In genomic region chr10:126931548-126931947, GRCh38 we compare ENCODE assay signal across 25 cellular contexts. TPM values are rescaled to one million over a fixed set of nuclear protein-coding genes. Genes with fewer than 3 reads are reported as not detected.
DNase-seq lines count a peak whose midpoint lies in the region; ATAC-seq and TF ChIP-seq lines count a peak whose summit lies in the region.
"Had no signal": no experiment of that assay in that cellular context is flagged by ENCODE, and none has a peak within 500 bp of the region (broad histone marks: within the 10 kb centered on the region; RNA-seq: fewer than 3 reads in every experiment).

No MANE protein-coding gene starts in this region.

- H3K79me2 ChIP-seq in ACC112 (ENCODE audit: control insufficient read depth, insufficient read depth, low read length, unreplicated experiment) (peaks cover 65% of the 10 kb centered on the region), fibroblast of lung (ENCODE audit: control insufficient read depth, insufficient read depth, low read length) (peaks cover 44% of the 10 kb centered on the region)

- intact Hi-C loops in lower lobe of right lung (cut with DNase I) (no loop called here), gastrocnemius medialis (cut with DNase I; ENCODE audit: low total_unique reads) (no loop called here)

- H3K36me3 ChIP-seq in ACC112 (ENCODE audit: insufficient read depth, low read length) (no peaks in the 10 kb centered on the region), fibroblast of lung (ENCODE audit: control insufficient read depth, insufficient read depth, low read length) (peaks cover 2% of the 10 kb centered on the region), lower lobe of right lung (peaks cover 11% of the 10 kb centered on the region), gastrocnemius medialis (no peaks in the 10 kb centered on the region), brain microvascular endothelial cell (replicated peaks) (peaks cover 12% of the 10 kb centered on the region)
- H3K36me3 ChIP-seq: BLaER1 treated with 17β-estradiol and CSF1 and Interleukin-3, amounts not matched to agents 10 nM and 100 nM; HAP-1 had no signal

- CTCF ChIA-PET in activated CD4-positive, alpha-beta memory T cell treated with anti-CD3 and anti-CD28 coated beads, Interleukin-2, amount 10 ng/mL, durations not matched to agents 7 days and 5 days (lab: Charles Lee): no interaction called here

- H3K4me3 ChIP-seq in ACC112 (ENCODE audit: low read depth, low read length) (peak overlapping the region; percentile 64), fibroblast of lung (replicated peaks in 1 of 4; ENCODE audit: control extremely low read depth in 1 of 4, insufficient read depth in 1 of 4, low read depth in 3 of 4, low read length in 4 of 4) (peak overlapping the region in 3 of 4 experiments; percentile 17 to 46 (median 22)), lower lobe of right lung (peak overlapping the region; percentile 27), gastrocnemius medialis (peak overlapping the region in 3 of 4 donors; percentile 17 to 32 (median 31)), brain microvascular endothelial cell (ENCODE audit: low read depth, low read length) (no peak overlapping the region)
- H3K4me3 ChIP-seq: A549; BLaER1 treated with 17β-estradiol and CSF1 and Interleukin-3, amounts not matched to agents 10 nM and 100 nM; HAP-1; PC-9; SJSA1 had no signal

- H3K4me1 Mint-ChIP-seq in natural killer cell treated with Interleukin-12 subunit alpha and Interleukin-12 subunit beta and Interleukin-15 and Interleukin-18, amount 100 ng/mL, for 72 hours (ENCODE audit: low read depth in 2 of 2): no peaks in the 10 kb centered on the region
- no peaks in the 10 kb centered on the region for H3K4me1 Mint-ChIP-seq in activated CD4-positive, alpha-beta memory T cell treated with anti-CD3 and anti-CD28 coated beads, Interleukin-2, amount 10 ng/mL, durations not matched to agents 7 days and 5 days
- H3K4me1 Mint-ChIP-seq: naive B cell, T-helper 17 cell had no signal

- ATAC-seq in lower lobe of right lung: peak in 1 of 2 donors; percentile 10
- ATAC-seq in gastrocnemius medialis: no peak
- ATAC-seq in natural killer cell treated with Interleukin-12 subunit alpha and Interleukin-12 subunit beta and Interleukin-15 and Interleukin-18, amount 100 ng/mL, for 72 hours: no peak
- ATAC-seq: A549, T-helper 17 cell had no signal

- peaks cover 9% of the 10 kb centered on the region for H3K4me1 ChIP-seq in ACC112 (ENCODE audit: control insufficient read depth, insufficient read depth, low read length, unreplicated experiment)
- H3K4me1 ChIP-seq in fibroblast of lung (ENCODE audit: control insufficient read depth, extremely low read depth, insufficient read depth, low read length): peaks cover 6% of the 10 kb centered on the region
- H3K4me1 ChIP-seq in lower lobe of right lung: peaks cover 30% of the 10 kb centered on the region
- peaks cover 9 to 16% of the 10 kb centered on the region in 2 donors for H3K4me1 ChIP-seq in gastrocnemius medialis
- H3K4me1 ChIP-seq: HAP-1, parathyroid adenoma had no signal

- no peaks in the 10 kb centered on the region for H3K9me3 Mint-ChIP-seq in natural killer cell treated with Interleukin-12 subunit alpha and Interleukin-12 subunit beta and Interleukin-15 and Interleukin-18, amount 100 ng/mL, for 72 hours
- H3K9me3 Mint-ChIP-seq in activated CD4-positive, alpha-beta memory T cell treated with anti-CD3 and anti-CD28 coated beads, Interleukin-2, amount 10 ng/mL, durations not matched to agents 7 days and 5 days: peaks cover 23% of the 10 kb centered on the region

- H4K20me1 ChIP-seq in fibroblast of lung (ENCODE audit: control insufficient read depth, extremely low read depth, insufficient read depth, low read length): peaks cover under 1% of the 10 kb centered on the region
- H4K20me1 ChIP-seq: BLaER1 treated with 17β-estradiol and CSF1 and Interleukin-3, amounts not matched to agents 10 nM and 100 nM had no signal

- H2AFZ ChIP-seq in ACC112 (ENCODE audit: low read length, unreplicated experiment): no peak overlapping the region
- no peak overlapping the region for H2AFZ ChIP-seq in fibroblast of lung (ENCODE audit: low read length)
- H2AFZ ChIP-seq: parathyroid adenoma, PC-9 had no signal

- H3K9ac ChIP-seq in fibroblast of lung (ENCODE audit: insufficient read depth, low read length): no peak overlapping the region
- H3K9ac ChIP-seq: BLaER1 treated with 17β-estradiol and CSF1 and Interleukin-3, amounts not matched to agents 10 nM and 100 nM; KMS-11; parathyroid adenoma had no signal

- no peak for TF ChIP-seq POLR2A in gastrocnemius medialis (IDR thresholded peaks at IDR 0.05)

- H3K27me3 ChIP-seq in ACC112 (ENCODE audit: insufficient read depth, low read length): no peaks in the 10 kb centered on the region
- H3K27me3 ChIP-seq in fibroblast of lung (ENCODE audit: control insufficient read depth, insufficient read depth, low read length): no peaks in the 10 kb centered on the region
- H3K27me3 ChIP-seq in lower lobe of right lung (ENCODE audit: low read depth): no peaks in the 10 kb centered on the region
- H3K27me3 ChIP-seq in gastrocnemius medialis: no peaks in the 10 kb centered on the region
- no peaks in the 10 kb centered on the region for H3K27me3 ChIP-seq in brain microvascular endothelial cell (replicated peaks)
- H3K27me3 ChIP-seq: BLaER1 treated with 17β-estradiol and CSF1 and Interleukin-3, amounts not matched to agents 10 nM and 100 nM; SJSA1 had no signal

- H3K27ac Mint-ChIP-seq in natural killer cell treated with Interleukin-12 subunit alpha and Interleukin-12 subunit beta and Interleukin-15 and Interleukin-18, amount 100 ng/mL, for 72 hours: no peak overlapping the region
- H3K27ac Mint-ChIP-seq in activated CD4-positive, alpha-beta memory T cell treated with anti-CD3 and anti-CD28 coated beads, Interleukin-2, amount 10 ng/mL, durations not matched to agents 7 days and 5 days: no peak overlapping the region
- H3K27ac Mint-ChIP-seq: naive B cell, T-helper 17 cell had no signal

- TF ChIP-seq CTCF in fibroblast of lung (conservative IDR thresholded peaks at IDR 0.05 in 1 of 2, IDR thresholded peaks at IDR 0.05 in 1 of 2; ENCODE audit: low read depth in 1 of 2, low read length in 2 of 2) (no peak), lower lobe of right lung (IDR thresholded peaks at IDR 0.05) (no peak), gastrocnemius medialis (IDR thresholded peaks at IDR 0.05 in 4 of 5, conservative IDR thresholded peaks at IDR 0.05 in 1 of 5) (no peak), brain microvascular endothelial cell (IDR thresholded peaks at IDR 0.05; ENCODE audit: low read depth, low read length, missing control alignments) (no peak)

- no peaks in the 10 kb centered on the region for H3K27me3 Mint-ChIP-seq in natural killer cell treated with Interleukin-12 subunit alpha and Interleukin-12 subunit beta and Interleukin-15 and Interleukin-18, amount 100 ng/mL, for 72 hours
- H3K27me3 Mint-ChIP-seq in activated CD4-positive, alpha-beta memory T cell treated with anti-CD3 and anti-CD28 coated beads, Interleukin-2, amount 10 ng/mL, durations not matched to agents 7 days and 5 days: no peaks in the 10 kb centered on the region
- H3K27me3 Mint-ChIP-seq: naive B cell, T-helper 17 cell had no signal

- H3K36me3 Mint-ChIP-seq in natural killer cell treated with Interleukin-12 subunit alpha and Interleukin-12 subunit beta and Interleukin-15 and Interleukin-18, amount 100 ng/mL, for 72 hours: no peaks in the 10 kb centered on the region
- no peaks in the 10 kb centered on the region for H3K36me3 Mint-ChIP-seq in activated CD4-positive, alpha-beta memory T cell treated with anti-CD3 and anti-CD28 coated beads, Interleukin-2, amount 10 ng/mL, durations not matched to agents 7 days and 5 days (ENCODE audit: low read depth)
- H3K36me3 Mint-ChIP-seq: naive B cell had no signal

- H3K27ac ChIP-seq in ACC112 (ENCODE audit: low read depth, low read length): no peak overlapping the region
- no peak overlapping the region for H3K27ac ChIP-seq in fibroblast of lung (ENCODE audit: insufficient read depth, low read length)
- peak overlapping the region; percentile 48 for H3K27ac ChIP-seq in lower lobe of right lung
- H3K27ac ChIP-seq in gastrocnemius medialis: peak overlapping the region in 1 of 4 donors; percentile 38
- H3K27ac ChIP-seq in brain microvascular endothelial cell: no peak overlapping the region
- H3K27ac ChIP-seq: A549; BLaER1 treated with 17β-estradiol and CSF1 and Interleukin-3, amounts not matched to agents 10 nM and 100 nM; KMS-11; parathyroid adenoma; PC-9; SJSA1; VCaP had no signal

- H3K4me3 Mint-ChIP-seq in natural killer cell treated with Interleukin-12 subunit alpha and Interleukin-12 subunit beta and Interleukin-15 and Interleukin-18, amount 100 ng/mL, for 72 hours: no peak overlapping the region
- no peak overlapping the region for H3K4me3 Mint-ChIP-seq in activated CD4-positive, alpha-beta memory T cell treated with anti-CD3 and anti-CD28 coated beads, Interleukin-2, amount 10 ng/mL, durations not matched to agents 7 days and 5 days
- H3K4me3 Mint-ChIP-seq: T-helper 17 cell had no signal

- H3K4me2 ChIP-seq in fibroblast of lung (ENCODE audit: extremely low read depth, insufficient read depth, low read length): peak overlapping the region; percentile 93
- H3K4me2 ChIP-seq: A549; BLaER1 treated with 17β-estradiol and CSF1 and Interleukin-3, amounts not matched to agents 10 nM and 100 nM; KMS-11; PC-9 had no signal

- in situ Hi-C loops in gastrocnemius medialis (cut with MboI; ENCODE audit: low sequenced_read_pairs in 4 of 4): no loop called here
- in situ Hi-C loops in brain microvascular endothelial cell (cut with HindIII; ENCODE audit: low pct_ligation_motif_present, low sequenced_read_pairs): no loop called here

- DNase-seq in fibroblast of lung (ENCODE audit: low read depth in 2 of 2) (no peak), lower lobe of right lung (no peak), gastrocnemius medialis (no peak), brain microvascular endothelial cell (no peak), NCI-H1694 treated with DMSO at 0.1 percent for 48 hours (lab: John Stamatoyannopoulos, UW) (no peak)
- DNase-seq in natural killer cell treated with Interleukin-12 subunit alpha and Interleukin-12 subunit beta and Interleukin-15 and Interleukin-18, amount 100 ng/mL, for 72 hours (ENCODE audit: low spot score): no peak
- no peak for DNase-seq in activated CD4-positive, alpha-beta memory T cell treated with anti-CD3 and anti-CD28 coated beads, Interleukin-2, amount 10 ng/mL, durations not matched to agents 7 days and 5 days
- DNase-seq: activated gamma-delta T cell treated with Interleukin-2 at 50 U/mL for 16 hours; Calu3; central memory CD4-positive, alpha-beta T cell; erythroblast; MV-4-11; naive B cell; NCI-H2029; NCI-H345; PC-9; T-helper 17 cell had no signal

- no peaks in the 10 kb centered on the region for H3K9me3 ChIP-seq in fibroblast of lung (ENCODE audit: control insufficient read depth, insufficient read depth, low read depth, low read length)
- no peaks in the 10 kb centered on the region for H3K9me3 ChIP-seq in lower lobe of right lung
- no peaks in the 10 kb centered on the region for H3K9me3 ChIP-seq in gastrocnemius medialis
- H3K9me3 ChIP-seq: A549; BLaER1 treated with 17β-estradiol and CSF1 and Interleukin-3, amounts not matched to agents 10 nM and 100 nM; HAP-1; SJSA1 had no signal

- POLR2A ChIA-PET in activated CD4-positive, alpha-beta memory T cell treated with anti-CD3 and anti-CD28 coated beads, Interleukin-2, amount 10 ng/mL, durations not matched to agents 7 days and 5 days (lab: Charles Lee): no interaction called here

RNA-seq across cellular contexts. Expression of gene DOCK1, which starts 26.3 kb away (rescaled TPM):
- total RNA-seq in fibroblast of lung (74.7 and 91.0 TPM in 2 replicates), lower lobe of right lung (44.8 TPM), gastrocnemius medialis (1 to 10 TPM; 4.3 to 6.0 (median 4.8) TPM)
- polyA plus RNA-seq in fibroblast of lung: 20.5 and 27.2 TPM in 2 replicates
- polyA plus RNA-seq in fibroblast of lung (2012): 38.7 and 41.6 TPM in 2 replicates
- 33.3 and 69.0 TPM in 2 replicates for polyA minus RNA-seq in fibroblast of lung (ENCODE audit: low replicate concordance)
- 1 to 10 TPM in 1 of 2 donors, under 1 TPM in 1; 0.28 to 1.3 TPM for total RNA-seq in natural killer cell treated with Interleukin-12 subunit alpha and Interleukin-12 subunit beta and Interleukin-15 and Interleukin-18, amount 100 ng/mL, for 72 hours
- total RNA-seq in activated CD4-positive, alpha-beta memory T cell treated with anti-CD3 and anti-CD28 coated beads, Interleukin-2, amount 10 ng/mL, durations not matched to agents 7 days and 5 days: under 1 TPM in 1 of 2 experiments, not detected in 1; 0.13 TPM
